ENCODE assay signal across 30 cellular contexts in genomic region chr1:37726191-37726590, GRCh38. TPM values are rescaled to one million over a fixed set of nuclear protein-coding genes. Genes with fewer than 3 reads are reported as not detected.
DNase-seq lines count a peak whose midpoint lies in the region; TF ChIP-seq lines count a peak whose summit lies in the region.
"Had no signal": no experiment of that assay in that cellular context is flagged by ENCODE, and none has a peak within 500 bp of the region (broad histone marks: within the 10 kb centered on the region; RNA-seq: fewer than 3 reads in every experiment).

No MANE protein-coding gene starts in this region.

- peak overlapping the region; percentile 77 to 99 (median 96) for H3K27ac Mint-ChIP-seq in brain
- H3K27ac Mint-ChIP-seq: activated B cell treated with CpG ODN at 0.5 μM for 24 hours; activated CD8-positive, alpha-beta memory T cell treated with anti-CD3 and anti-CD28 coated beads, Interleukin-2, amount 10 ng/mL, durations not matched to agents 7 days and 5 days; activated naive CD4-positive, alpha-beta T cell treated with anti-CD3 and anti-CD28 coated beads for 36 hours; activated T-cell treated with anti-CD3 and anti-CD28 coated beads, Interleukin-2, amount 50 U/mL, for 72 hours; natural killer cell treated with Interleukin-12 subunit alpha and Interleukin-12 subunit beta and Interleukin-15 and Interleukin-18, amount 100 ng/mL, for 72 hours; stimulated activated naive CD8-positive, alpha-beta T cell treated with anti-CD3 and anti-CD28 coated beads, Interleukin-15, Interleukin-2, amounts not matched to agents 100 ng/mL and 50 ng/mL, for 24 hours had no signal

- no peaks in the 10 kb centered on the region for H3K27me3 ChIP-seq in BLaER1
- peaks cover 0 to 45% (median 0%) of the 10 kb centered on the region in 7 donors for H3K27me3 ChIP-seq in spleen (replicated peaks in 1 of 7)
- H3K27me3 ChIP-seq: BE2C had no signal

- H3K9me3 Mint-ChIP-seq in brain: no peaks in the 10 kb centered on the region
- H3K9me3 Mint-ChIP-seq: activated B cell treated with CpG ODN at 0.5 μM for 24 hours; activated naive CD4-positive, alpha-beta T cell treated with anti-CD3 and anti-CD28 coated beads for 36 hours; activated T-cell treated with anti-CD3 and anti-CD28 coated beads, Interleukin-2, amount 50 U/mL, for 72 hours; natural killer cell treated with Interleukin-12 subunit alpha and Interleukin-12 subunit beta and Interleukin-15 and Interleukin-18, amount 100 ng/mL, for 72 hours; stimulated activated naive CD8-positive, alpha-beta T cell treated with anti-CD3 and anti-CD28 coated beads, Interleukin-15, Interleukin-2, amounts not matched to agents 100 ng/mL and 50 ng/mL, for 24 hours had no signal

- H3K27ac ChIP-seq in BLaER1: 0 out of 2 replicates have a peak overlapping the region, but pooled peaks have one; percentile 35
- H3K27ac ChIP-seq in spleen: no peak overlapping the region
- H3K27ac ChIP-seq: gastrocnemius medialis, KMS-11, SJSA1, tibial nerve had no signal

- H3K36me3 Mint-ChIP-seq in brain: no peaks in the 10 kb centered on the region
- H3K36me3 Mint-ChIP-seq: activated CD8-positive, alpha-beta memory T cell treated with anti-CD3 and anti-CD28 coated beads, Interleukin-2, amount 10 ng/mL, durations not matched to agents 7 days and 5 days; natural killer cell treated with Interleukin-12 subunit alpha and Interleukin-12 subunit beta and Interleukin-15 and Interleukin-18, amount 100 ng/mL, for 72 hours had no signal

- DNase-seq in inferior parietal cortex (ENCODE audit: extremely low spot score) (peak; percentile 42), pons (ENCODE audit: low spot score) (peak; percentile 90), G401 (ENCODE audit: low spot score) (no peak), spleen (no peak), erythroblast (lab: John Stamatoyannopoulos, UW) (no peak), HPDE6-E6E7 (ENCODE audit: extremely low spot score) (no peak)
- DNase-seq: activated B cell treated with CpG ODN at 0.5 μM for 24 hours; activated CD4-positive, alpha-beta T cell treated with anti-CD3 and anti-CD28 coated beads, Interleukin-2, amount 50 U/mL, for 1 hour; activated CD8-positive, alpha-beta memory T cell treated with anti-CD3 and anti-CD28 coated beads, Interleukin-2, amount 10 ng/mL, durations not matched to agents 7 days and 5 days; activated naive CD4-positive, alpha-beta T cell treated with anti-CD3 and anti-CD28 coated beads for 36 hours; activated T-cell treated with anti-CD3 and anti-CD28 coated beads, Interleukin-2, amount 50 U/mL, for 72 hours; BE2C; cortex of kidney; DMS79 treated with DMSO at 0.1 percent for 48 hours; gastrocnemius medialis; MM.1S; mucosa of descending colon; NCI-H1417; NCI-H2029 treated with DMSO at 0.1 percent for 48 hours; NCI-H774; stimulated activated CD4-positive, alpha-beta T cell treated with anti-CD3 and anti-CD28 coated beads, Interleukin-15, amount 100 ng/mL, for 24 hours had no signal

- peak overlapping the region; percentile 55 for H3K4me2 ChIP-seq in BLaER1
- H3K4me2 ChIP-seq: KMS-11 had no signal

- H3K36me3 ChIP-seq in BLaER1 (no peaks in the 10 kb centered on the region), spleen (no peaks in the 10 kb centered on the region)
- H3K36me3 ChIP-seq: BE2C, gastrocnemius medialis, SJSA1, tibial nerve had no signal

- intact Hi-C loops in spleen (cut with DNase I; ENCODE audit: low total_unique reads): no loop called here

- H3K9me3 ChIP-seq in BLaER1 (no peaks in the 10 kb centered on the region), spleen (no peaks in the 10 kb centered on the region)
- H3K9me3 ChIP-seq: BE2C, gastrocnemius medialis, mucosa of descending colon, SJSA1, tibial nerve had no signal

- H3K4me1 ChIP-seq in BLaER1 (peaks cover 44% of the 10 kb centered on the region), spleen (no peaks in the 10 kb centered on the region)
- H3K4me1 ChIP-seq: gastrocnemius medialis, SJSA1 had no signal

- no peaks in the 10 kb centered on the region for H4K20me1 ChIP-seq in BLaER1

- peaks cover 43% of the 10 kb centered on the region for H3K4me1 Mint-ChIP-seq in brain
- H3K4me1 Mint-ChIP-seq: activated B cell treated with CpG ODN at 0.5 μM for 24 hours; activated CD8-positive, alpha-beta memory T cell treated with anti-CD3 and anti-CD28 coated beads, Interleukin-2, amount 10 ng/mL, durations not matched to agents 7 days and 5 days had no signal

- TF ChIP-seq CTCF in brain (conservative IDR thresholded peaks at IDR 0.05) (no peak), spleen (IDR thresholded peaks at IDR 0.05 in 8 of 11, conservative IDR thresholded peaks at IDR 0.05 in 3 of 11) (no peak)

- H3K27me3 Mint-ChIP-seq in brain: peaks cover 4% of the 10 kb centered on the region

- no peak overlapping the region for H3K4me3 ChIP-seq in BLaER1
- no peak overlapping the region for H3K4me3 ChIP-seq in spleen
- H3K4me3 ChIP-seq: gastrocnemius medialis, mucosa of descending colon, SJSA1, tibial nerve had no signal

- in situ Hi-C loops in G401 (cut with HindIII; ENCODE audit: low sequenced_read_pairs): no loop called here

- WGBS in spleen, 5 donors: 45 to 56% (median 50%) methylated on average over 6 of the region's 6 CpGs

- TF ChIP-seq POLR2A in spleen (IDR thresholded peaks at IDR 0.05) (no peak), erythroblast (IDR thresholded peaks at IDR 0.05; ENCODE audit: low read length) (no peak)

- peak overlapping the region in 4 of 5 experiments; percentile 8 to 70 (median 65) for H3K4me3 Mint-ChIP-seq in brain
- H3K4me3 Mint-ChIP-seq: activated B cell treated with CpG ODN at 0.5 μM for 24 hours; activated CD8-positive, alpha-beta memory T cell treated with anti-CD3 and anti-CD28 coated beads, Interleukin-2, amount 10 ng/mL, durations not matched to agents 7 days and 5 days; activated naive CD4-positive, alpha-beta T cell treated with anti-CD3 and anti-CD28 coated beads for 36 hours; activated T-cell treated with anti-CD3 and anti-CD28 coated beads, Interleukin-2, amount 50 U/mL, for 72 hours; natural killer cell treated with Interleukin-12 subunit alpha and Interleukin-12 subunit beta and Interleukin-15 and Interleukin-18, amount 100 ng/mL, for 72 hours; stimulated activated naive CD8-positive, alpha-beta T cell treated with anti-CD3 and anti-CD28 coated beads, Interleukin-15, Interleukin-2, amounts not matched to agents 100 ng/mL and 50 ng/mL, for 24 hours had no signal

- H3K9ac ChIP-seq in BLaER1: no peak overlapping the region
- H3K9ac ChIP-seq: KMS-11 had no signal

RNA-seq across cellular contexts. Expression of gene CDCA8, which starts 33.9 kb away (rescaled TPM):
- polyA plus RNA-seq in brain (ENCODE audit: insufficient read depth, low read depth, low replicate concordance) (48.1 TPM), spleen (1 to 10 TPM; 1.5 to 7.7 (median 3.9) TPM)
- 18.9 and 20.3 TPM in 2 replicates for total RNA-seq in G401 (2014; rRNA removed; shearing (Covaris generic))
- 1 to 10 TPM; 1.2 to 8.2 (median 4.3) TPM for total RNA-seq in spleen

RNA-seq across cellular contexts. Expression of gene EPHA10, which starts 38.7 kb away (rescaled TPM):
- polyA plus RNA-seq in brain (ENCODE audit: insufficient read depth, low read depth, low replicate concordance): 5.6 TPM
- 0.17 and 0.49 TPM in 2 replicates for total RNA-seq in G401 (2014; rRNA removed; shearing (Covaris generic))
- total RNA-seq in spleen: under 1 TPM in 4 of 7 donors, not detected in 3; 0.07 to 0.43 (median 0.26) TPM
- polyA plus RNA-seq in spleen: under 1 TPM; 0.02 to 0.10 (median 0.02) TPM
- total RNA-seq: activated CD8-positive, alpha-beta memory T cell treated with anti-CD3 and anti-CD28 coated beads, Interleukin-2, amount 10 ng/mL, durations not matched to agents 7 days and 5 days; natural killer cell treated with Interleukin-12 subunit alpha and Interleukin-12 subunit beta and Interleukin-15 and Interleukin-18, amount 100 ng/mL, for 72 hours; RPMI7951; SJSA1 had no signal
- polyA plus RNA-seq: keratinocyte had no signal

Comparison
In these comparisons a context has a peak if more than half of its experiments do, and no peak if none do; other contexts are left out.
1. DNase-seq: peak in inferior parietal cortex (single experiment) and pons (single experiment); none in G401 (single experiment), spleen (single experiment), erythroblast (0 of 2) and HPDE6-E6E7 (single experiment).